Comparison of ENCODE assay signal across 8 cellular contexts in the genomic region with DNA sequence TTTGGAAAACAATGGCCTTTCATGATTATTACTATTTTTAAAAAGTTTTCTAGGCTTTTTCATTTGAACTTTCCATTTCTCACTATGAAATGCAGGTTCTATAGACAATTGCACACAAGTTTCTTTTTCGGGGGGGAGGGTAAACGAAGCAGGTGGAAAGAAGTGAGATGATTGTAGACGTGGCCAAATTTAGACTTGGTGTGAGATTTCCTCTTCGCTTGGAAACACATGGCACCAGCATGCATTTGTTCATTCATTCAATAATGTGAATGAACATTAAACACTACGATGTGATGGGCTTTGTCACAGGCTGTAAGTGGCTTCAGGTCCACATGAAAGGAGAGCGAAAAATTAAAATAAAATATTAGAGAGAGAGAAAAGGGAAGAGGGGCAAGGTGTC. TPM values are rescaled to one million over a fixed set of nuclear protein-coding genes. Genes with fewer than 3 reads are reported as not detected.
A peak's percentile ranks its signal among the peaks of the same experiment; 100 is the strongest.
DNase-seq lines count a peak whose midpoint lies in the region; ATAC-seq and TF ChIP-seq lines count a peak whose summit lies in the region.

No MANE protein-coding gene starts in this region.

- H3K36me3 Mint-ChIP-seq in activated naive CD4-positive, alpha-beta T cell treated with anti-CD3 and anti-CD28 coated beads for 36 hours (ENCODE audit: low read depth): peaks cover 1% of the 10 kb centered on the region
- peaks cover under 1% of the 10 kb centered on the region for H3K36me3 Mint-ChIP-seq in brain
- no peaks in the 10 kb centered on the region for H3K36me3 Mint-ChIP-seq in nephron (ENCODE audit: low read depth)

- no peaks in the 10 kb centered on the region for H3K9me3 Mint-ChIP-seq in activated naive CD4-positive, alpha-beta T cell treated with anti-CD3 and anti-CD28 coated beads for 36 hours
- H3K9me3 Mint-ChIP-seq in brain: no peaks in the 10 kb centered on the region
- H3K9me3 Mint-ChIP-seq in nephron: no peaks in the 10 kb centered on the region

- H3K4me3 Mint-ChIP-seq in activated naive CD4-positive, alpha-beta T cell treated with anti-CD3 and anti-CD28 coated beads for 36 hours: peak overlapping the region; percentile 90
- H3K4me3 Mint-ChIP-seq in brain: peak overlapping the region; percentile 86 to 93 (median 90)
- peak overlapping the region; percentile 90 to 97 (median 96) for H3K4me3 Mint-ChIP-seq in nephron

- CTCF ChIA-PET in activated naive CD4-positive, alpha-beta T cell treated with anti-CD3 and anti-CD28 coated beads for 36 hours (lab: Charles Lee): interaction anchor here (1.0 kb wide), 1 partner anchor 32 kb away, joined by 3 read pairs; no protein-coding TSS in a partner anchor

- H3K4me1 Mint-ChIP-seq in activated naive CD4-positive, alpha-beta T cell treated with anti-CD3 and anti-CD28 coated beads for 36 hours (ENCODE audit: low read depth): peaks cover 47% of the 10 kb centered on the region
- H3K4me1 Mint-ChIP-seq in brain (peaks cover 97% of the 10 kb centered on the region), nephron (peaks cover 41% of the 10 kb centered on the region)

- ATAC-seq in HG03103 (IDR thresholded peaks at IDR 0.05; ENCODE audit: low read depth, unreplicated experiment) (peak; percentile 29), HG03442 (IDR thresholded peaks at IDR 0.05; ENCODE audit: unreplicated experiment) (no peak)

- DNase-seq in activated naive CD4-positive, alpha-beta T cell treated with anti-CD3 and anti-CD28 coated beads for 36 hours: no peak
- no peak for DNase-seq in activated naive CD4-positive, alpha-beta T cell treated with Interleukin-2 at 50 U/mL for 16 hours
- DNase-seq in stimulated activated naive CD4-positive, alpha-beta T cell (lab: John Stamatoyannopoulos, UW): no peak
- DNase-seq in NCI-H524 treated with DMSO at 0.1 percent for 48 hours (lab: John Stamatoyannopoulos, UW): no peak

- H3K27me3 Mint-ChIP-seq in activated naive CD4-positive, alpha-beta T cell treated with anti-CD3 and anti-CD28 coated beads for 36 hours (ENCODE audit: low read depth): peaks cover 3% of the 10 kb centered on the region
- H3K27me3 Mint-ChIP-seq in brain (no peaks in the 10 kb centered on the region), nephron (ENCODE audit: low read depth) (no peaks in the 10 kb centered on the region)

- intact Hi-C loops in activated naive CD4-positive, alpha-beta T cell treated with anti-CD3 and anti-CD28 coated beads for 36 hours (cut with micrococcal nuclease): loop anchor here (5.0 kb wide), 2 partner anchors 1152 to 1912 kb away; a partner anchor contains a TSS

- TF ChIP-seq CTCF in brain (conservative IDR thresholded peaks at IDR 0.05) (no peak), nephron (IDR thresholded peaks at IDR 0.05; ENCODE audit: unreplicated experiment in 3 of 3) (no peak)

- peak overlapping the region; percentile 63 for H3K27ac Mint-ChIP-seq in activated naive CD4-positive, alpha-beta T cell treated with anti-CD3 and anti-CD28 coated beads for 36 hours
- H3K27ac Mint-ChIP-seq in brain: peak overlapping the region; percentile 77 to 100 (median 99)
- peak overlapping the region; percentile 99 to 100 (median 100) for H3K27ac Mint-ChIP-seq in nephron

RNA-seq across cellular contexts. Expression of a gene that starts 35.9 kb away (rescaled TPM):
- total RNA-seq in activated naive CD4-positive, alpha-beta T cell treated with anti-CD3 and anti-CD28 coated beads for 36 hours: under 1 TPM in 1 of 2 experiments, not detected in 1; 0.17 TPM
- polyA plus RNA-seq in brain (ENCODE audit: insufficient read depth, low read depth, low replicate concordance): 151 TPM
